ENCODE assay signal across 8 cellular contexts in genomic region chr5:173973614-173973969, GRCh38. TPM values are rescaled to one million over a fixed set of nuclear protein-coding genes. Genes with fewer than 3 reads are reported as not detected.
DNase-seq lines count a peak whose midpoint lies in the region; ATAC-seq, FAIRE-seq and TF ChIP-seq lines count a peak whose summit lies in the region.

No MANE protein-coding gene starts in this region.

- DNase-seq in stimulated activated CD4-positive, alpha-beta T cell treated with anti-CD3 and anti-CD28 coated beads, Interleukin-15, amount 100 ng/mL, for 24 hours: peak; percentile 25
- DNase-seq in stimulated activated CD4-positive, alpha-beta T cell treated with anti-CD3 and anti-CD28 coated beads, Interleukin-4, amount 100 ng/mL, for 4 hours: no peak
- DNase-seq in MG63 (no peak), bronchial epithelial cell (ENCODE audit: low read depth) (peak; percentile 5), right lobe of liver (peak in 2 of 3 donors; percentile 38 to 56), transverse colon (peak; percentile 31), COLO829 (ENCODE audit: low spot score) (no peak), SKM-1 (lab: John Stamatoyannopoulos, UW; ENCODE audit: unreplicated experiment) (no peak)

- H3K9me3 ChIP-seq in MG63: no peaks in the 10 kb centered on the region
- H3K9me3 ChIP-seq in right lobe of liver: no peaks in the 10 kb centered on the region
- H3K9me3 ChIP-seq in transverse colon: no peaks in the 10 kb centered on the region

- TF ChIP-seq EP300 in transverse colon (IDR thresholded peaks at IDR 0.05; ENCODE audit: low read depth): no peak

- peak overlapping the region; percentile 36 for H3K4me3 ChIP-seq in MG63
- H3K4me3 ChIP-seq in bronchial epithelial cell (ENCODE audit: low read depth, low read length): peak overlapping the region; percentile 38
- H3K4me3 ChIP-seq in right lobe of liver: peak overlapping the region; percentile 37 to 57 (median 47)
- peak overlapping the region in 3 of 4 donors; percentile 17 to 48 (median 35) for H3K4me3 ChIP-seq in transverse colon

- peak; percentile 44 to 55 (median 50) for ATAC-seq in right lobe of liver

- TF ChIP-seq POLR2A in right lobe of liver (IDR thresholded peaks at IDR 0.05): no peak
- no peak for TF ChIP-seq POLR2A in transverse colon (IDR thresholded peaks at IDR 0.05)

- H3K27ac ChIP-seq in right lobe of liver (peak overlapping the region in 1 of 3 donors; percentile 44), transverse colon (no peak overlapping the region)

- H3K36me3 ChIP-seq in MG63: no peaks in the 10 kb centered on the region
- H3K36me3 ChIP-seq in bronchial epithelial cell (ENCODE audit: control insufficient read depth, insufficient read depth, low read length): no peaks in the 10 kb centered on the region
- no peaks in the 10 kb centered on the region for H3K36me3 ChIP-seq in right lobe of liver
- no peaks in the 10 kb centered on the region for H3K36me3 ChIP-seq in transverse colon

- H3K27me3 ChIP-seq in MG63 (peaks cover 5% of the 10 kb centered on the region), bronchial epithelial cell (ENCODE audit: control insufficient read depth, insufficient read depth, low read length) (no peaks in the 10 kb centered on the region), right lobe of liver (no peaks in the 10 kb centered on the region), transverse colon (no peaks in the 10 kb centered on the region)

- 9% methylated on average over 12 of the region's 13 CpGs for WGBS in right lobe of liver (ENCODE audit: insufficient coverage, low coverage, low lambda C conversion rate, missing lambda C conversion rate)
- WGBS in transverse colon (ENCODE audit: low coverage in 1 of 2), 2 donors: 13% methylated on average over 12 of the region's 13 CpGs; no CpG with 5 or more reads in 1 of the 2 donors

- TF ChIP-seq CTCF in bronchial epithelial cell (IDR thresholded peaks at IDR 0.05; ENCODE audit: insufficient read depth, low read length, severe bottlenecking) (no peak), right lobe of liver (IDR thresholded peaks at IDR 0.05) (no peak), transverse colon (IDR thresholded peaks at IDR 0.05) (no peak)

- FAIRE-seq in bronchial epithelial cell (lab: Jason Lieb, UNC): no peak

- intact Hi-C loops in right lobe of liver (cut with DNase I) (loop anchor here (5.0 kb wide), 1 partner anchor 351 kb away; no protein-coding TSS in a partner anchor), transverse colon (cut with DNase I; ENCODE audit: low total_unique reads) (loop anchor here (5.0 kb wide), 1 partner anchor 86 kb away; the partner anchor contains the start of gene CPEB4)

- H3K4me1 ChIP-seq in right lobe of liver (peaks cover 0 to 20% (median 3%) of the 10 kb centered on the region in 4 donors), transverse colon (peaks cover 4 to 10% (median 5%) of the 10 kb centered on the region in 4 donors)

- in situ Hi-C loops in transverse colon (cut with MboI; ENCODE audit: low pct_ligation_motif_present in 1 of 4, low pct_unique_long_range_greater_than_20kb in 1 of 4, low sequenced_read_pairs in 3 of 4): loop anchor here in 3 of 4 donors (5.0 to 25.0 kb wide), 3 partner anchors 356 to 686 kb away; partner anchors contain the start of gene BOD1 (in 2 of the 3)

RNA-seq across cellular contexts. Expression of gene C5orf47, which starts 15.4 kb away (rescaled TPM):
- total RNA-seq in MG63 (2014; rRNA removed; shearing (Covaris generic); ENCODE audit: low replicate concordance): not detected in 2 replicates
- under 0.01 and 0.13 TPM in 2 replicates for total RNA-seq in bronchial epithelial cell
- not detected for total RNA-seq in right lobe of liver
- total RNA-seq in transverse colon: not detected

Comparison
In these comparisons a context has a peak if more than half of its experiments do, and no peak if none do; other contexts are left out.
1. DNase-seq: peak in stimulated activated CD4-positive, alpha-beta T cell treated with anti-CD3 and anti-CD28 coated beads, Interleukin-15, amount 100 ng/mL, for 24 hours (single experiment), bronchial epithelial cell (single experiment), right lobe of liver (2 of 3) and transverse colon (single experiment); none in stimulated activated CD4-positive, alpha-beta T cell treated with anti-CD3 and anti-CD28 coated beads, Interleukin-4, amount 100 ng/mL, for 4 hours (0 of 2), MG63 (single experiment), COLO829 (single experiment) and SKM-1 (single experiment).
2. Peak in every context shown above with its lines, with median percentiles within 50 percentile points of each other: H3K4me3 ChIP-seq.